Comparison of ENCODE assay signal across 7 cellular contexts in the genomic region with DNA sequence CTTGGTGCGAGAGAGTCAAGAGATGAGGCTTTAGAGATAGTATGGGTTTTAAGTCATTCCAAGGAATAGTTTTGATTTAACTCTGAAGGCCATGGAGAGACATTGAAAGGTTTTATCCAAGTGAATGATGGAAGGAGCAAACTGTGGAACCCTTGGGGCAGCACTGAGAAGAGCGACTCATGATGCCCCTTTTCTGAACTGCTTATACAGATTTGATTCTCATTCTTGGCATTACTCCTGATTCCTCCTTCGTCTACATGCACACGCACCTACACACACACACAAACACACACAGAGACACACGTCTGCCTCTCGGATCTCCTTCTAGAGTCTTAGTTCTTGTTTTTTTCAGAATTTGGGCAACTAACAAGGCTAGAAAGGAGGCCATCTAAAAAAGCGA.
DNase-seq lines count a peak whose midpoint lies in the region; ATAC-seq, FAIRE-seq and TF ChIP-seq lines count a peak whose summit lies in the region.
"Not testable (repeated sequence)": the region's sequence is repeated elsewhere in the genome, so short reads cannot be mapped to it uniquely, and the experiment has no call there.

No MANE protein-coding gene starts in this region.

- H3K79me2 ChIP-seq in Karpas-422 (ENCODE audit: low read length) = not testable (repeated sequence)

- H3K9me3 ChIP-seq in Karpas-422 (ENCODE audit: low read length) (peaks cover 64% of the 10 kb centered on the region), upper lobe of left lung (peaks cover 0 to 37% (median 9%) of the 10 kb centered on the region in 4 donors)
- not testable (repeated sequence) for H3K9me3 ChIP-seq in right cardiac atrium (ENCODE audit: control insufficient read depth, low read length); right lobe of liver

- H3K36me3 ChIP-seq in Karpas-422 (ENCODE audit: insufficient read depth, low read length); right lobe of liver; upper lobe of left lung: not testable (repeated sequence)

- intact Hi-C loops in right cardiac atrium (cut with DNase I); right lobe of liver (cut with DNase I); posterior vena cava (cut with DNase I): not testable (repeated sequence)

- TF ChIP-seq EP300 in upper lobe of left lung (IDR thresholded peaks at IDR 0.05) = not testable (repeated sequence)

- TF ChIP-seq CTCF in right lobe of liver (IDR thresholded peaks at IDR 0.05); upper lobe of left lung (IDR thresholded peaks at IDR 0.05): not testable (repeated sequence)

- ATAC-seq in right cardiac atrium = peak; percentile 2 to 6
- peak in 3 of 4 donors; percentile 2 to 16 (median 3) for ATAC-seq in right lobe of liver
- ATAC-seq in upper lobe of left lung (ENCODE audit: low FRiP score in 2 of 2) = peak; percentile 2 to 5

- H2AFZ ChIP-seq in Karpas-422 (ENCODE audit: low read length) = not testable (repeated sequence)

- H3K27ac ChIP-seq in Karpas-422 (ENCODE audit: low read length); right cardiac atrium (ENCODE audit: low read length); right lobe of liver; upper lobe of left lung: not testable (repeated sequence)

- not testable (repeated sequence) for H3K4me1 ChIP-seq in Karpas-422 (ENCODE audit: low read length); right cardiac atrium (ENCODE audit: control insufficient read depth, insufficient read depth, low read length); right lobe of liver; upper lobe of left lung

- FAIRE-seq in GM12891 (lab: Jason Lieb, UNC) = not testable (repeated sequence)

- H3K4me3 ChIP-seq in Karpas-422 (ENCODE audit: low read length); right cardiac atrium (ENCODE audit: low read length); right lobe of liver; upper lobe of left lung: not testable (repeated sequence)

- H3K9me2 ChIP-seq in Karpas-422 (replicated peaks; ENCODE audit: insufficient read depth, low read length) = not testable (repeated sequence)

- DNase-seq in GM12891 (ENCODE audit: insufficient read length, low spot score) (peak; percentile 21), Karpas-422 (peak; percentile 45), ecto neural progenitor cell (ENCODE audit: low spot score) (peak; percentile 48), posterior vena cava (ENCODE audit: low spot score) (peak; percentile 77)
- not testable (repeated sequence) for DNase-seq in right cardiac atrium, right lobe of liver, upper lobe of left lung

- 64% methylated on average over 7 of the region's 7 CpGs for WGBS in right cardiac atrium
- 48% methylated on average over 7 of the region's 7 CpGs for WGBS in right lobe of liver (ENCODE audit: insufficient coverage, low coverage, low lambda C conversion rate, missing lambda C conversion rate)
- WGBS in upper lobe of left lung, 2 donors = 62 to 63% methylated on average over 7 of the region's 7 CpGs

- not testable (repeated sequence) for H4K20me1 ChIP-seq in Karpas-422 (ENCODE audit: insufficient read depth, low read depth, low read length)

- not testable (repeated sequence) for H3K9ac ChIP-seq in Karpas-422 (ENCODE audit: low read length)

- not testable (repeated sequence) for H3K4me2 ChIP-seq in Karpas-422 (ENCODE audit: low read depth, low read length, poor library complexity, severe bottlenecking)

- H3K27me3 ChIP-seq in Karpas-422 (ENCODE audit: low read length); right cardiac atrium (ENCODE audit: control insufficient read depth, insufficient read depth); right lobe of liver; upper lobe of left lung: not testable (repeated sequence)

- not testable (repeated sequence) for TF ChIP-seq POLR2A in GM12891 (IDR thresholded peaks at IDR 0.05; ENCODE audit: low read depth, low read length); right lobe of liver (IDR thresholded peaks at IDR 0.05); upper lobe of left lung (IDR thresholded peaks at IDR 0.05)
